Comparison of ENCODE assay signal across 1 cellular context in the genomic region with DNA sequence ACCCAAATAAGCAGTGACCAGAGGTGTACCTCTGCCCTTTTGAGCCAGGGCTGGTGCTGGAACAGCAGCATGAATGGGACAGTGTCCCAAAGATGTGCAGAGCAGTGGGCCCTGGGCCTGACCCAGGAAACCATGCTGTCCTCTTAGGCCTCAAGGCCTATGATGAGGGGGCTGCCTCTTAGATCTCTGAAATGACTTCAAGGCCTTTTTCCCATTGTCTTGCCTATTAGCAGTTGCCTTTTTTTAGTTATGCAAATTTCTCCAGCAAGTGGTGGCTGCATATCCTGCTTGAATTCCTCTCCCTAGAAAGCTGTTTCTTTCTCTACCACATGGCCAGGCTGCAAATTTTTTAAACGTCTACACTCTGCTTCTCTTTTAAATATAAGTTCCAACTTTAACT.
TF ChIP-seq lines count a peak whose summit lies in the region.

No MANE protein-coding gene starts in this region.

TF ChIP-seq in WTC11, 78 proteins besides CTCF, POLR2A, EP300 and RAD21:
- TF ChIP-seq TEAD1 (CRISPR knock-in tag; IDR thresholded peaks at IDR 0.05) (peak; percentile 35; the same call in 1 of the 2 replicates), HMGXB4 (CRISPR knock-in tag; IDR thresholded peaks at IDR 0.05) (no peak)
